Comparison of ENCODE assay signal across 10 cellular contexts in the genomic region with DNA sequence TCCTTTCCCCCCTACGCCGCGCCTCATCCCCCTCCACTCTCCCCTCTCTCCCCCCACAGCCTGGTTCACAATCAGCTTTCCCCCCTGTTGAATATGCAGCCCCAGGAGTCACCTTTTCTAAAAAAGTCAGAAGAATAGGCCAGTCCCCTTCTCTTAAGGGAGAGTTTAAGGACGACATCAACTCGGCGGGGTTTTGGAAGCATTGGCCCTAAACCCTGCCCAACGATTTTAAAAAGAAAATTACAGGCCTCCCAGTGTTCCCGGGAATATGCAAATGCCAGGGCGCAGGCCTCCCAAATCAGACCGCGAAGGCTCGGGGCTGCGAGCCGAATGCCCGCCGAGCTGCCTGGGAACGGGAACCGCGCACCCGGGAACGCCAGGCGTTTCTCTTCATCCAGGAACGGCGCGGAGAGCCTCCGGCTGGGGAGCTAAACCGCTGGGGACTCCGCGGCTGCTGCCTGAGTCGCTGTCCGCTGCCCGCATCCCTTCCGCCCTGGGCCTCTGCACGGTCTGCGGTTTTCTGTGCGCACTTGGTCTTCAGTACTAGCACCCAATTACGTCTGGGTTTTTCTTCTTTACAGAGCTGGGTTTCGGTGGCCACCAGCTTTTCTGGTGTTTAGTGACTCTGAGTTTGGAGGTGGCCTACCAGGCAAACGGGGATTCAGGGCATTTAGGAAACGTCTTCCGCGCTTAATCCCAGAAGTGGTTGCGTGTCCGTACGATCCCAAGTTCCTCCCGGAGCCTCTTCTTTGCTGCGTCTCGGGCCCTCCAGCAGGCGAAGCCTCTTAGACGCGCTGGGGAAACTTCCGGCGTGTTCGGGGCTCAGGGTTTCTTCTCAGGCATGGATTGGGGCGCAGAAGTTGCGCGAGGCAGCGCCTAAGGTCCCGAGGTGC. TPM values are rescaled to one million over a fixed set of nuclear protein-coding genes. Genes with fewer than 3 reads are reported as not detected.
DNase-seq lines count a peak whose midpoint lies in the region; ATAC-seq, FAIRE-seq and TF ChIP-seq lines count a peak whose summit lies in the region.
"Had no signal": no experiment of that assay in that cellular context is flagged by ENCODE, and none has a peak within 500 bp of the region (broad histone marks: within the 10 kb centered on the region; RNA-seq: fewer than 3 reads in every experiment).

No MANE protein-coding gene starts in this region.

- peaks cover 5 to 71% (median 63%) of the 10 kb centered on the region in 5 donors for H3K27me3 ChIP-seq in subcutaneous abdominal adipose tissue (ENCODE audit: control insufficient read depth in 5 of 5, insufficient read depth in 4 of 5, low read length in 5 of 5)

- TF ChIP-seq CTCF in kidney (IDR thresholded peaks at IDR 0.05; ENCODE audit: borderline replicate concordance, extremely low read depth, insufficient read depth) (no peak), omental fat pad (IDR thresholded peaks at IDR 0.05) (no peak)

- intact Hi-C loops in kidney (cut with DNase I), result no loop called here

- no peaks in the 10 kb centered on the region for H3K9me3 ChIP-seq in kidney (ENCODE audit: control insufficient read depth in 1 of 2, low read length in 2 of 2)
- no peaks in the 10 kb centered on the region for H3K9me3 ChIP-seq in subcutaneous abdominal adipose tissue (ENCODE audit: control insufficient read depth in 5 of 5, low read length in 5 of 5)
- H3K9me3 ChIP-seq: Caco-2 had no signal

- H3K36me3 ChIP-seq in kidney (ENCODE audit: control insufficient read depth in 1 of 2, insufficient read depth in 2 of 2, low read length in 2 of 2), result no peaks in the 10 kb centered on the region
- no peaks in the 10 kb centered on the region for H3K36me3 ChIP-seq in subcutaneous abdominal adipose tissue (ENCODE audit: control insufficient read depth in 5 of 5, insufficient read depth in 5 of 5, low read length in 5 of 5)

- no peak for FAIRE-seq in kidney (lab: Jason Lieb, UNC)

- no peak overlapping the region for H3K27ac ChIP-seq in kidney (ENCODE audit: low read depth in 2 of 2, low read length in 2 of 2)
- H3K27ac ChIP-seq in subcutaneous abdominal adipose tissue (ENCODE audit: low read depth, low read length), result peak overlapping the region; percentile 77

- ATAC-seq in omental fat pad (ENCODE audit: low FRiP score) (no peak), HG02852 (IDR thresholded peaks at IDR 0.05; ENCODE audit: unreplicated experiment) (no peak)

- H3K4me1 ChIP-seq in kidney (ENCODE audit: control insufficient read depth in 1 of 2, insufficient read depth in 1 of 2, low read depth in 1 of 2, low read length in 2 of 2), result peaks cover 0 to 3% of the 10 kb centered on the region in 2 donors
- peaks cover 2 to 75% (median 56%) of the 10 kb centered on the region in 5 donors for H3K4me1 ChIP-seq in subcutaneous abdominal adipose tissue (ENCODE audit: control insufficient read depth in 5 of 5, insufficient read depth in 5 of 5, low read length in 5 of 5)

- H3K9ac ChIP-seq in kidney (ENCODE audit: low read length in 2 of 2) (no peak overlapping the region), subcutaneous abdominal adipose tissue (ENCODE audit: low read length in 5 of 5) (peak overlapping the region in 4 of 5 donors; percentile 31 to 78 (median 62))

- peak; percentile 52 for DNase-seq in activated CD8-positive, alpha-beta memory T cell treated with anti-CD3 and anti-CD28 coated beads, Interleukin-2, amount 50 U/mL, for 48 hours
- DNase-seq in activated CD8-positive, alpha-beta memory T cell treated with anti-CD3 and anti-CD28 coated beads, Interleukin-2, amount 50 U/mL, for 4 hours, result no peak
- DNase-seq in astrocyte of the hippocampus (ENCODE audit: low read depth, low spot score), result peak; percentile 61
- DNase-seq in kidney, result peak; percentile 70
- no peak for DNase-seq in omental fat pad (ENCODE audit: low spot score)
- no peak for DNase-seq in epidermal melanocyte (ENCODE audit: insufficient read length, low spot score)
- DNase-seq: Caco-2, T-cell had no signal

- peak overlapping the region in 1 of 2 donors; percentile 25 for H3K4me3 ChIP-seq in kidney (ENCODE audit: low read length in 2 of 2)
- H3K4me3 ChIP-seq in subcutaneous abdominal adipose tissue (ENCODE audit: low read depth in 1 of 5, low read length in 5 of 5), result peak overlapping the region; percentile 61 to 85 (median 72)

RNA-seq across cellular contexts. Expression of gene IRX5, which starts 5.7 kb away (rescaled TPM):
- total RNA-seq in kidney (22.3 TPM), omental fat pad (not detected)
- 3.7 TPM for polyA plus RNA-seq in kidney (ENCODE audit: insufficient read depth, low read depth, low replicate concordance)
- total RNA-seq: T-cell had no signal

Comparison
In these comparisons a context has a peak if more than half of its experiments do, and no peak if none do; other contexts are left out.
1. DNase-seq: peak in activated CD8-positive, alpha-beta memory T cell treated with anti-CD3 and anti-CD28 coated beads, Interleukin-2, amount 50 U/mL, for 48 hours (single experiment), astrocyte of the hippocampus (single experiment) and kidney (single experiment); none in activated CD8-positive, alpha-beta memory T cell treated with anti-CD3 and anti-CD28 coated beads, Interleukin-2, amount 50 U/mL, for 4 hours (single experiment), omental fat pad (single experiment) and epidermal melanocyte (single experiment).
2. H3K9ac ChIP-seq: peak in subcutaneous abdominal adipose tissue (4 of 5); none in kidney (0 of 2).
3. RNA of gene IRX5, which starts 5.7 kb away (total RNA-seq): 22.3 TPM in kidney (single experiment); not detected in omental fat pad; every median in the first group is over 10 times any median in the second.